ENCODE assay signal across 26 cellular contexts in genomic region chr2:238894950-238895298, GRCh38. TPM values are rescaled to one million over a fixed set of nuclear protein-coding genes. Genes with fewer than 3 reads are reported as not detected.
DNase-seq lines count a peak whose midpoint lies in the region; ATAC-seq and TF ChIP-seq lines count a peak whose summit lies in the region.
"Had no signal": no experiment of that assay in that cellular context is flagged by ENCODE, and none has a peak within 500 bp of the region (broad histone marks: within the 10 kb centered on the region; RNA-seq: fewer than 3 reads in every experiment).

No MANE protein-coding gene starts in this region.

- intact Hi-C loops in PC-9 (cut with micrococcal nuclease; ENCODE audit: unreplicated experiment) = loop anchor here (1.0 kb wide), 1 partner anchor 31 kb away; no protein-coding TSS in a partner anchor
- intact Hi-C loops in sigmoid colon (cut with DNase I) = loop anchor here (2.0 to 5.0 kb wide), 2 partner anchors 46 to 47 kb away; partner anchors contain the start of gene TWIST2

- no peak overlapping the region for H2AFZ ChIP-seq in PC-9

- POLR2A ChIA-PET in PC-9 (lab: Charles Lee; ENCODE audit: unreplicated experiment) = no interaction called here

- H3K4me2 ChIP-seq in PC-9 = peak overlapping the region; percentile 74

- 77% methylated on average over 6 of the region's 10 CpGs; no CpG with 5 or more reads in 1 of the 2 donors for WGBS in gastroesophageal sphincter (ENCODE audit: low coverage in 1 of 2), 2 donors
- whole genome bisulfite sequencing in sigmoid colon, 2 donors = 86% methylated on average over 10 of the region's 10 CpGs

- in situ Hi-C loops in G401 (cut with HindIII; ENCODE audit: low sequenced_read_pairs) = no loop called here
- in situ Hi-C loops in brain microvascular endothelial cell (cut with HindIII; ENCODE audit: low pct_ligation_motif_present, low sequenced_read_pairs) = no loop called here

- peaks cover 8% of the 10 kb centered on the region; the same call in 1 of the 2 replicates for H3F3A ChIP-seq in PC-9 (ENCODE audit: insufficient read depth, low read depth)

- H4K20me1 ChIP-seq in PC-9 (ENCODE audit: insufficient read depth) = no peaks in the 10 kb centered on the region

- ATAC-seq in gastroesophageal sphincter = no peak
- ATAC-seq: activated CD4-positive, CD25-positive, alpha-beta regulatory T cell treated with anti-CD3 and anti-CD28 coated beads, Interleukin-2, amount 50 U/mL, for 24 hours; activated CD8-positive, alpha-beta T cell treated with anti-CD3 and anti-CD28 coated beads, Interleukin-2, amount 10 ng/mL, durations not matched to agents 7 days and 5 days; activated naive CD8-positive, alpha-beta T cell treated with anti-CD3 and anti-CD28 coated beads, Interleukin-2, amount 50 U/mL, for 24 hours had no signal

- DNase-seq in ELR (ENCODE audit: low read depth) = peak; percentile 50
- no peak for DNase-seq in PC-9
- DNase-seq in sigmoid colon = peak; percentile 80
- no peak for DNase-seq in RPMI8226
- no peak for DNase-seq in G401 (ENCODE audit: low spot score)
- DNase-seq in brain microvascular endothelial cell = no peak
- no peak for DNase-seq in DMS79 (lab: John Stamatoyannopoulos, UW)
- DNase-seq: activated CD8-positive, alpha-beta T cell treated with anti-CD3 and anti-CD28 coated beads, Interleukin-2, amount 10 ng/mL, durations not matched to agents 7 days and 5 days; activated gamma-delta T cell; activated naive CD8-positive, alpha-beta T cell treated with anti-CD3 and anti-CD28 coated beads, Interleukin-2, amount 50 U/mL, for 24 hours; activated T-cell treated with anti-CD3 and anti-CD28 coated beads for 4 hours; Calu3; cortex of kidney; glutamatergic neuron; KBM-7; mammary epithelial cell; MG63; NCI-H2107; NCI-H446 treated with DMSO at 0.1 percent for 48 hours; OCI-M1; SIG-M5; stimulated activated CD4-positive, alpha-beta T cell treated with anti-CD3 and anti-CD28 coated beads, Interleukin-2, amount 100 ng/mL, for 24 hours had no signal

- peaks cover 25% of the 10 kb centered on the region for H3K4me1 ChIP-seq in PC-9 (replicated peaks; ENCODE audit: insufficient read depth)
- peaks cover 0 to 67% (median 28%) of the 10 kb centered on the region in 3 donors for H3K4me1 ChIP-seq in gastroesophageal sphincter
- H3K4me1 ChIP-seq in sigmoid colon = peaks cover 0 to 85% (median 73%) of the 10 kb centered on the region in 4 donors

- H3K79me2 ChIP-seq in PC-9 (ENCODE audit: low read depth) = no peaks in the 10 kb centered on the region

- H3K9me2 ChIP-seq in PC-9 (ENCODE audit: insufficient read depth) = no peaks in the 10 kb centered on the region

- TF ChIP-seq EP300 in gastroesophageal sphincter (IDR thresholded peaks at IDR 0.05) = no peak
- TF ChIP-seq EP300 in sigmoid colon (IDR thresholded peaks at IDR 0.05) = peak in 1 of 4 donors; percentile 61

- no peak for TF ChIP-seq CTCF in PC-9 (conservative IDR thresholded peaks at IDR 0.05)
- TF ChIP-seq CTCF in gastroesophageal sphincter (IDR thresholded peaks at IDR 0.05) = no peak
- no peak for TF ChIP-seq CTCF in sigmoid colon (IDR thresholded peaks at IDR 0.05)
- no peak for TF ChIP-seq CTCF in brain microvascular endothelial cell (IDR thresholded peaks at IDR 0.05; ENCODE audit: low read depth, low read length, missing control alignments)

- H3K27ac ChIP-seq in PC-9 = peak overlapping the region; percentile 65; the same call in 1 of the 2 replicates
- peak overlapping the region in 3 of 4 donors; percentile 27 to 53 (median 44) for H3K27ac ChIP-seq in gastroesophageal sphincter
- H3K27ac ChIP-seq in sigmoid colon = peak overlapping the region; percentile 38 to 83 (median 78)
- H3K27ac ChIP-seq in brain microvascular endothelial cell = no peak overlapping the region

- H3K36me3 ChIP-seq in PC-9 (ENCODE audit: low read depth) (no peaks in the 10 kb centered on the region), gastroesophageal sphincter (no peaks in the 10 kb centered on the region), sigmoid colon (no peaks in the 10 kb centered on the region), brain microvascular endothelial cell (replicated peaks) (no peaks in the 10 kb centered on the region)
- H3K36me3 ChIP-seq: breast epithelium had no signal

- H3K9me3 ChIP-seq in PC-9 (ENCODE audit: insufficient read depth, low read depth) (no peaks in the 10 kb centered on the region), gastroesophageal sphincter (no peaks in the 10 kb centered on the region), sigmoid colon (no peaks in the 10 kb centered on the region)
- H3K9me3 ChIP-seq: breast epithelium, MG63 had no signal

- H3K27me3 ChIP-seq in PC-9 (ENCODE audit: insufficient read depth, low read depth) = 0 out of 2 replicates have a peak, but pooled peaks cover 9% of the 10 kb centered on the region
- no peaks in the 10 kb centered on the region for H3K27me3 ChIP-seq in gastroesophageal sphincter
- H3K27me3 ChIP-seq in sigmoid colon = no peaks in the 10 kb centered on the region
- no peaks in the 10 kb centered on the region for H3K27me3 ChIP-seq in brain microvascular endothelial cell (replicated peaks)
- H3K27me3 ChIP-seq: breast epithelium, MG63 had no signal

- TF ChIP-seq POLR2A in gastroesophageal sphincter (IDR thresholded peaks at IDR 0.05) (no peak), sigmoid colon (IDR thresholded peaks at IDR 0.05) (no peak)

- CTCF ChIA-PET in PC-9 (lab: Charles Lee) = no interaction called here

- no TSS peak for BruUV-seq in PC-9 (replicated peaks; lab: Mats Ljungman, UMichigan)

- no peak overlapping the region for H3K4me3 ChIP-seq in PC-9
- H3K4me3 ChIP-seq in gastroesophageal sphincter = no peak overlapping the region
- H3K4me3 ChIP-seq in sigmoid colon = peak overlapping the region in 1 of 4 donors; percentile 4
- H3K4me3 ChIP-seq in brain microvascular endothelial cell (ENCODE audit: low read depth, low read length) = no peak overlapping the region
- H3K4me3 ChIP-seq: MG63, smooth muscle cell had no signal

RNA-seq across cellular contexts. Expression of gene TWIST2, which starts 47.0 kb away (rescaled TPM):
- total RNA-seq in PC-9 (2021) (4.1 and 5.0 TPM in 2 replicates), gastroesophageal sphincter (10 to 100 TPM; 17.7 to 69.6 (median 45.2) TPM), sigmoid colon (10 to 100 TPM; 53.9 to 92.2 (median 79.3) TPM)
- 10 to 100 TPM in 1 of 3 donors, 1 to 10 TPM in 1, under 1 TPM in 1; 0.92 to 22.8 (median 3.8) TPM for polyA plus RNA-seq in sigmoid colon
- 17.1 and 33.3 TPM in 2 replicates for total RNA-seq in G401 (2014; rRNA removed; shearing (Covaris generic))
- total RNA-seq: activated CD8-positive, alpha-beta T cell treated with anti-CD3 and anti-CD28 coated beads, Interleukin-2, amount 10 ng/mL, durations not matched to agents 7 days and 5 days; Calu3 had no signal

Comparison
In these comparisons a context has a peak if more than half of its experiments do, and no peak if none do; other contexts are left out.
1. DNase-seq: peak in ELR (single experiment) and sigmoid colon (single experiment); none in PC-9 (0 of 2), RPMI8226 (single experiment), G401 (single experiment), brain microvascular endothelial cell (single experiment) and DMS79 (single experiment).